Comparison of ENCODE assay signal across 8 cellular contexts in the genomic region with DNA sequence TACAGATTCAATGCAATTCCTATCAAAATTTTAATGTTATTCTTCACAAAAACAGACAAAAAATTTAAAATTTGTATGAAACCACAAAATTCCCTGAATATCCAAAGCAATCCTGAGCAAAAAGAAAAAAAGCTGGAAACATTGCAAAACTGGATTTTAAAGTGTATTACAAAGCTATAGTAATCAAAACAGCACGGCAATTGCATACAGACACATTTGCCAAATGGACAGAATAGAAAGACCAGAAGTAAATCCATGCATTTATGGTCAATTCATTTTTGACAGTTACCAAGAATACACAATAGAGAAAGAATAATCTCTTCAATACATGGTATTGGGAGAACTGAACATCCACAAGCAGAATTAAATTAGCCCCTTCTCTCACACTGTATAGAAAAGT.
"Had no signal": no experiment of that assay in that cellular context is flagged by ENCODE, and none has a peak within 500 bp of the region (broad histone marks: within the 10 kb centered on the region; RNA-seq: fewer than 3 reads in every experiment).

No MANE protein-coding gene starts in this region.

- ATAC-seq: GM23338 had no signal

- H3K27ac ChIP-seq: KMS-11 had no signal

- H3K4me3 Mint-ChIP-seq: GM23338, HFFc6 had no signal

- H3K27ac Mint-ChIP-seq: GM23338, HFFc6 had no signal

- H3K36me3 ChIP-seq: HAP-1 had no signal

- H3K4me1 Mint-ChIP-seq: GM23338 had no signal

- H3K4me2 ChIP-seq: GM23338, KMS-11 had no signal

- FAIRE-seq: HTR-8/SVneo had no signal

- H3K9me3 ChIP-seq: HAP-1 had no signal

- H3K4me3 ChIP-seq: GM23338, HAP-1 had no signal

- H3K4me1 ChIP-seq: HAP-1 had no signal

- H3K9ac ChIP-seq: KMS-11 had no signal

- DNase-seq: H7, HFFc6, IMR-90, KBM-7 had no signal

- H2AFZ ChIP-seq: GM23338 had no signal
